9 cellular contexts compared by ENCODE assay signal in the genomic region with DNA sequence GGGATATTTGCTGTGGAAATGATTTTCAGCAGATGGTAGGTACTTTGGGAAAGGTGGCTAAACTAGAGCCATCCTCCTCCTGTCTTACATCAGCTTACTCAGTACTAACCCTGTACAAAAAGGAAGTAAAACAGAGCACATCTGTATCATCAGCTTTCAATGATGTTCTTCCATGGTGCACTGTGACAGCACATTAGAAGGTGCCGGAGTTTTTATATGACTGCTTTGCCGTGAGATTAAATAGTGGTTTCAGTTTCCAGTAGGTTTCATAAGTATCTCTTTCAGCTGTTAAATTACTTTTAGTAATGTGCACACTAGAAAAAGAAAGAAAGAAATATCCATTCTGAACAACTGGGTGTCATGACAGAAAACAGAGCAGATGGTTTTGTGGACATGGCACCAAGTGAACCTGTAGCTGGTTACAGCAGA.
DNase-seq lines count a peak whose midpoint lies in the region; ATAC-seq, FAIRE-seq and TF ChIP-seq lines count a peak whose summit lies in the region.
"Had no signal": no experiment of that assay in that cellular context is flagged by ENCODE, and none has a peak within 500 bp of the region (broad histone marks: within the 10 kb centered on the region; RNA-seq: fewer than 3 reads in every experiment).

No MANE protein-coding gene starts in this region.

- peak; percentile 99 for ATAC-seq in HG02884 (IDR thresholded peaks at IDR 0.05; ENCODE audit: unreplicated experiment)

- no peak for TF ChIP-seq POLR2A in H54 (IDR thresholded peaks at IDR 0.05; ENCODE audit: low read depth, low read length)

- DNase-seq in activated T-cell treated with anti-CD3 and anti-CD28 coated beads for 24 hours (ENCODE audit: low read depth) (peak; percentile 36), RPMI8226 (peak; percentile 46), H54 (ENCODE audit: insufficient read length, low spot score) (no peak), EL (no peak), NCI-H1436 treated with DMSO at 0.1 percent for 48 hours (lab: John Stamatoyannopoulos, UW) (no peak)
- DNase-seq in activated T-cell treated with anti-CD3 and anti-CD28 coated beads, Interleukin-2, amount 50 U/mL, for 48 hours, result no peak
- DNase-seq: DND-41 had no signal

- FAIRE-seq in islet of Langerhans (lab: Jason Lieb, UNC), result peak; percentile 94
- FAIRE-seq in H54 (lab: Jason Lieb, UNC), result no peak

Comparison
In these comparisons a context has a peak if more than half of its experiments do, and no peak if none do; other contexts are left out.
1. DNase-seq: peak in activated T-cell treated with anti-CD3 and anti-CD28 coated beads for 24 hours (single experiment) and RPMI8226 (single experiment); none in activated T-cell treated with anti-CD3 and anti-CD28 coated beads, Interleukin-2, amount 50 U/mL, for 48 hours (0 of 2), H54 (single experiment), EL (single experiment) and NCI-H1436 treated with DMSO at 0.1 percent for 48 hours (single experiment).